15 cellular contexts compared by ENCODE assay signal in the genomic region with DNA sequence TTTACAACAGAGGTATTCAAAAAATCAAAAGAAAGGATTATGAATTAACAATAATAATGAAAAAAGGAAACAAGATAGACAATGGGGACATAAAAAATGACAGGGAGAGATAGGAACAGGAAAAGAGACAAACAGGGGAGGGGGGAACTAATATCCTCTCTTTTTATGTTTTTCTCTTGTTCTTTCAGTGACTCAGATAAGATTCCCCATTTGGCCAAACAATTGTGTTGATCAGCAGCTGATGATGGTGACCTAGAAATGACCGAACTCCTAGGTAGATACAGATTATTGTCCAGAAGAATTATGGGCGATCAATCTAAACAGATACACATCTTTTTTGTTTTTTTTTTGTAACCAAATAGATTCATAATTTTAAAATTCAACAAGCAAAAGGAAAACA.
DNase-seq lines count a peak whose midpoint lies in the region; ATAC-seq and TF ChIP-seq lines count a peak whose summit lies in the region.
"Had no signal": no experiment of that assay in that cellular context is flagged by ENCODE, and none has a peak within 500 bp of the region (broad histone marks: within the 10 kb centered on the region; RNA-seq: fewer than 3 reads in every experiment).

No MANE protein-coding gene starts in this region.

- H3K4me1 ChIP-seq in neural progenitor cell, result peaks cover 51% of the 10 kb centered on the region

- no peaks in the 10 kb centered on the region for H3K27me3 ChIP-seq in neural progenitor cell

- no peak overlapping the region for H2AFZ ChIP-seq in neural progenitor cell (replicated peaks)
- H2AFZ ChIP-seq: GM23338 had no signal

- no peaks in the 10 kb centered on the region for H3K9me3 ChIP-seq in neural progenitor cell (ENCODE audit: low read depth)

- H3K36me3 Mint-ChIP-seq in neural progenitor cell, result peaks cover 2% of the 10 kb centered on the region
- no peaks in the 10 kb centered on the region for H3K36me3 Mint-ChIP-seq in activated T-cell treated with anti-CD3 and anti-CD28 coated beads, Interleukin-2, amount 50 U/mL, for 24 hours (ENCODE audit: low read depth)
- H3K36me3 Mint-ChIP-seq in stimulated activated naive B cell treated with anti-CD40 and anti-IgM and Interleukin-4, amounts not matched to agents 10 μg/mL and 1 μg/mL and 100 μg/mL, for 72 hours, result no peaks in the 10 kb centered on the region

- DNase-seq in dermis microvascular lymphatic vessel endothelial cell (ENCODE audit: low read depth in 2 of 2), result peak; percentile 82 to 87
- peak; percentile 24 to 87 for DNase-seq in lung microvascular endothelial cell (ENCODE audit: low read depth in 2 of 2)
- no peak for DNase-seq in neural progenitor cell (ENCODE audit: low spot score)
- no peak for DNase-seq in activated T-cell treated with anti-CD3 and anti-CD28 coated beads, Interleukin-2, amount 50 U/mL, for 24 hours
- DNase-seq in stimulated activated naive B cell treated with anti-CD40 and anti-IgM and Interleukin-4, amounts not matched to agents 10 μg/mL and 1 μg/mL and 100 μg/mL, for 72 hours, result no peak
- DNase-seq: AML-193; Calu3; CD4-positive, alpha-beta T cell; DMS79 treated with DMSO at 0.1 percent for 48 hours; HCEC 1CT had no signal

- no peaks in the 10 kb centered on the region for H3K27me3 Mint-ChIP-seq in neural progenitor cell (ENCODE audit: insufficient read depth, low read depth)
- H3K27me3 Mint-ChIP-seq in activated T-cell treated with anti-CD3 and anti-CD28 coated beads, Interleukin-2, amount 50 U/mL, for 24 hours, result no peaks in the 10 kb centered on the region
- H3K27me3 Mint-ChIP-seq in stimulated activated naive B cell treated with anti-CD40 and anti-IgM and Interleukin-4, amounts not matched to agents 10 μg/mL and 1 μg/mL and 100 μg/mL, for 72 hours, result no peaks in the 10 kb centered on the region
- H3K27me3 Mint-ChIP-seq: CD4-positive, alpha-beta T cell had no signal

- no peak overlapping the region for H3K9ac ChIP-seq in neural progenitor cell

- peaks cover 28% of the 10 kb centered on the region for H3F3A ChIP-seq in neural progenitor cell (ENCODE audit: low read depth)

- no peak overlapping the region for H3K4me3 ChIP-seq in neural progenitor cell
- H3K4me3 ChIP-seq: GM12878, GM23338 had no signal

- H3K36me3 ChIP-seq in neural progenitor cell, result no peaks in the 10 kb centered on the region

- H3K27ac Mint-ChIP-seq in neural progenitor cell, result no peak overlapping the region
- H3K27ac Mint-ChIP-seq in activated T-cell treated with anti-CD3 and anti-CD28 coated beads, Interleukin-2, amount 50 U/mL, for 24 hours, result no peak overlapping the region
- H3K27ac Mint-ChIP-seq in stimulated activated naive B cell treated with anti-CD40 and anti-IgM and Interleukin-4, amounts not matched to agents 10 μg/mL and 1 μg/mL and 100 μg/mL, for 72 hours, result no peak overlapping the region
- H3K27ac Mint-ChIP-seq: CD4-positive, alpha-beta T cell; GM23338 had no signal

- no peak overlapping the region for H3K4me3 Mint-ChIP-seq in neural progenitor cell
- no peak overlapping the region for H3K4me3 Mint-ChIP-seq in activated T-cell treated with anti-CD3 and anti-CD28 coated beads, Interleukin-2, amount 50 U/mL, for 24 hours
- no peak overlapping the region for H3K4me3 Mint-ChIP-seq in stimulated activated naive B cell treated with anti-CD40 and anti-IgM and Interleukin-4, amounts not matched to agents 10 μg/mL and 1 μg/mL and 100 μg/mL, for 72 hours
- H3K4me3 Mint-ChIP-seq: CD4-positive, alpha-beta T cell; GM23338 had no signal

- H4K20me1 ChIP-seq in neural progenitor cell (ENCODE audit: low read depth), result no peaks in the 10 kb centered on the region

- no peaks in the 10 kb centered on the region for H3K79me2 ChIP-seq in neural progenitor cell (ENCODE audit: low read depth)

- no peak for TF ChIP-seq CTCF in neural progenitor cell (IDR thresholded peaks at IDR 0.05)

- peak overlapping the region; percentile 56 for H3K4me2 ChIP-seq in neural progenitor cell
- H3K4me2 ChIP-seq: GM23338 had no signal

- peak overlapping the region; percentile 99 for H3K27ac ChIP-seq in neural progenitor cell
- H3K27ac ChIP-seq: C4-2B, HL-60 had no signal

- no peaks in the 10 kb centered on the region for H3K9me3 Mint-ChIP-seq in neural progenitor cell
- H3K9me3 Mint-ChIP-seq in activated T-cell treated with anti-CD3 and anti-CD28 coated beads, Interleukin-2, amount 50 U/mL, for 24 hours, result peaks cover 20% of the 10 kb centered on the region
- no peaks in the 10 kb centered on the region for H3K9me3 Mint-ChIP-seq in stimulated activated naive B cell treated with anti-CD40 and anti-IgM and Interleukin-4, amounts not matched to agents 10 μg/mL and 1 μg/mL and 100 μg/mL, for 72 hours
- H3K9me3 Mint-ChIP-seq: GM23338 had no signal

- no peak for ATAC-seq in GM19328 (IDR thresholded peaks at IDR 0.05; ENCODE audit: unreplicated experiment)
- no peak for ATAC-seq in stimulated activated naive B cell treated with anti-CD40 and anti-IgM and Interleukin-4, amounts not matched to agents 10 μg/mL and 1 μg/mL and 100 μg/mL, for 72 hours (replicated peaks)
- ATAC-seq: GM12878, GM23338 had no signal

- H3K4me1 Mint-ChIP-seq in neural progenitor cell, result peaks cover 38% of the 10 kb centered on the region
- H3K4me1 Mint-ChIP-seq in activated T-cell treated with anti-CD3 and anti-CD28 coated beads, Interleukin-2, amount 50 U/mL, for 24 hours (ENCODE audit: low read depth), result no peaks in the 10 kb centered on the region
- H3K4me1 Mint-ChIP-seq in stimulated activated naive B cell treated with anti-CD40 and anti-IgM and Interleukin-4, amounts not matched to agents 10 μg/mL and 1 μg/mL and 100 μg/mL, for 72 hours, result no peaks in the 10 kb centered on the region

Comparison
In these comparisons a context has a peak if more than half of its experiments do, and no peak if none do; other contexts are left out.
1. DNase-seq: peak in dermis microvascular lymphatic vessel endothelial cell (2 of 2) and lung microvascular endothelial cell (2 of 2); none in neural progenitor cell (single experiment), activated T-cell treated with anti-CD3 and anti-CD28 coated beads, Interleukin-2, amount 50 U/mL, for 24 hours (single experiment) and stimulated activated naive B cell treated with anti-CD40 and anti-IgM and Interleukin-4, amounts not matched to agents 10 μg/mL and 1 μg/mL and 100 μg/mL, for 72 hours (single experiment).